ENCODE assay signal across 10 cellular contexts in genomic region chr15:76342382-76343201, GRCh38. TPM values are rescaled to one million over a fixed set of nuclear protein-coding genes. Genes with fewer than 3 reads are reported as not detected.
A peak's percentile ranks its signal among the peaks of the same experiment; 100 is the strongest.
DNase-seq lines count a peak whose midpoint lies in the region; ATAC-seq and FAIRE-seq lines count a peak whose summit lies in the region.
"Had no signal": no experiment of that assay in that cellular context is flagged by ENCODE, and none has a peak within 500 bp of the region (broad histone marks: within the 10 kb centered on the region; RNA-seq: fewer than 3 reads in every experiment).

No MANE protein-coding gene starts in this region.

- H3K27me3 ChIP-seq in HUES6 (ENCODE audit: control insufficient read depth, insufficient read depth, low read length) (peaks cover 100% of the 10 kb centered on the region), esophagus (ENCODE audit: control insufficient read depth in 1 of 2, insufficient read depth in 2 of 2, low read length in 2 of 2) (peaks cover 0 to 42% of the 10 kb centered on the region in 2 donors)

- H3K9me3 ChIP-seq in HUES6 (ENCODE audit: control insufficient read depth, insufficient read depth, low read depth, low read length): no peaks in the 10 kb centered on the region
- H3K9me3 ChIP-seq in esophagus (ENCODE audit: control insufficient read depth in 2 of 2, insufficient read depth in 1 of 2, low read depth in 1 of 2, low read length in 1 of 2): peaks cover 0 to 6% of the 10 kb centered on the region in 2 donors
- H3K9me3 ChIP-seq: ovary had no signal

- no peak for ATAC-seq in HG02852 (IDR thresholded peaks at IDR 0.05; ENCODE audit: unreplicated experiment)

- no peak for FAIRE-seq in RCC 7860 (lab: Jason Lieb, UNC)

- DNase-seq in GF-D8 (lab: John Stamatoyannopoulos, UW) (peak; percentile 63), retina (peak; percentile 72), RCC 7860 (ENCODE audit: low spot score) (no peak), KG1 (lab: John Stamatoyannopoulos, UW) (no peak)
- DNase-seq: GDM1, ovary had no signal

- 0 out of 2 replicates have a peak overlapping the region, but pooled peaks have one; percentile 50 for H3K4me3 ChIP-seq in HUES6 (ENCODE audit: low read depth, low read length)
- peak overlapping the region; percentile 2 to 7 for H3K4me3 ChIP-seq in esophagus (ENCODE audit: low read depth in 1 of 2, low read length in 2 of 2)
- H3K4me3 ChIP-seq: ovary had no signal

- H3K36me3 ChIP-seq in HUES6 (ENCODE audit: control insufficient read depth, insufficient read depth, low read length) (no peaks in the 10 kb centered on the region), esophagus (ENCODE audit: control insufficient read depth in 2 of 2, insufficient read depth in 2 of 2, low read length in 1 of 2) (no peaks in the 10 kb centered on the region)
- H3K36me3 ChIP-seq: ovary had no signal

- H3K4me1 ChIP-seq in HUES6 (ENCODE audit: control insufficient read depth, insufficient read depth, low read length) (peaks cover 40% of the 10 kb centered on the region), esophagus (ENCODE audit: control insufficient read depth in 2 of 2, insufficient read depth in 2 of 2, low read length in 1 of 2) (peaks cover 16 to 26% of the 10 kb centered on the region in 2 donors)

- H3K9ac ChIP-seq in HUES6 (ENCODE audit: low read length): no peak overlapping the region

- H3K27ac ChIP-seq in HUES6 (ENCODE audit: low read depth, low read length) (no peak overlapping the region), esophagus (ENCODE audit: low read depth in 2 of 2, low read length in 1 of 2) (no peak overlapping the region)
- H3K27ac ChIP-seq: ovary, VCaP had no signal

- 24 to 33% methylated on average over 69 to 87 of the region's 87 CpGs for WGBS in esophagus, 2 donors

RNA-seq across cellular contexts. Expression of gene ISL2, which starts 6.0 kb away (rescaled TPM):
- under 1 TPM; 0.24 TPM for polyA plus RNA-seq in esophagus
- polyA plus RNA-seq: ovary had no signal

RNA-seq across cellular contexts. Expression of gene ETFA, which starts 31.3 kb away (rescaled TPM):
- 100 to 1,000 TPM in 1 of 2 donors, 10 to 100 TPM in 1; 43.5 to 111 TPM for polyA plus RNA-seq in esophagus

Comparison
In these comparisons a context has a peak if more than half of its experiments do, and no peak if none do; other contexts are left out.
1. DNase-seq: peak in GF-D8 (single experiment) and retina (single experiment); none in RCC 7860 (single experiment) and KG1 (single experiment).